25 cellular contexts compared by ENCODE assay signal in genomic region chr19:41914191-41914834, GRCh38. TPM values are rescaled to one million over a fixed set of nuclear protein-coding genes. Genes with fewer than 3 reads are reported as not detected.
"Had no signal": no experiment of that assay in that cellular context is flagged by ENCODE, and none has a peak within 500 bp of the region (broad histone marks: within the 10 kb centered on the region; RNA-seq: fewer than 3 reads in every experiment).

No MANE protein-coding gene starts in this region.

- H3K27ac ChIP-seq: cardiac muscle cell, esophagus squamous epithelium, sigmoid colon, tibial artery, vagina had no signal

- ATAC-seq: left cardiac atrium had no signal

- H3K36me3 ChIP-seq: cardiac muscle cell, esophagus squamous epithelium, sigmoid colon, tibial artery, vagina had no signal

- FAIRE-seq: islet of Langerhans had no signal

- H3K27me3 Mint-ChIP-seq: activated naive CD4-positive, alpha-beta T cell treated with anti-CD3 and anti-CD28 coated beads, Interleukin-2, amount 50 U/mL, for 24 hours had no signal

- DNase-seq: activated CD8-positive, alpha-beta T cell treated with anti-CD3 and anti-CD28 coated beads for 36 hours; activated effector memory CD4-positive, alpha-beta T cell treated with anti-CD3 and anti-CD28 coated beads, Interleukin-2, amount 50 U/mL, for 16 hours; amygdala; dermis blood vessel endothelial cell; effector memory CD4-positive, alpha-beta T cell; esophagus squamous epithelium; left cardiac atrium; mesendoderm; occipital lobe; posterior cingulate gyrus; sigmoid colon; stimulated activated CD4-positive, alpha-beta T cell treated with anti-CD3 and anti-CD28 coated beads, Interleukin-4, amount 100 ng/mL, for 24 hours; substantia nigra; T-cell; T1000; tibial artery had no signal

- H3K9me3 ChIP-seq: esophagus squamous epithelium, sigmoid colon, tibial artery, vagina had no signal

- H3K4me3 Mint-ChIP-seq: activated CD4-positive, alpha-beta T cell treated with anti-CD3 and anti-CD28 coated beads, Interleukin-2, amount 10 ng/mL, durations not matched to agents 24 days and 14 days; activated CD8-positive, alpha-beta T cell treated with anti-CD3 and anti-CD28 coated beads for 36 hours; activated naive CD4-positive, alpha-beta T cell treated with anti-CD3 and anti-CD28 coated beads, Interleukin-2, amount 50 U/mL, for 24 hours; activated T-cell treated with anti-CD3 and anti-CD28 coated beads, Interleukin-2, amount 50 U/mL, for 24 hours; stimulated activated effector memory CD8-positive, alpha-beta T cell treated with anti-CD3 and anti-CD28 coated beads, Interleukin-12 subunit alpha, Interleukin-12 subunit beta, amount 100 ng/mL, for 72 hours; T-cell had no signal

- H3K9me3 Mint-ChIP-seq: activated CD4-positive, alpha-beta T cell treated with anti-CD3 and anti-CD28 coated beads, Interleukin-2, amount 10 ng/mL, durations not matched to agents 24 days and 14 days; activated CD8-positive, alpha-beta T cell treated with anti-CD3 and anti-CD28 coated beads for 36 hours; activated naive CD4-positive, alpha-beta T cell treated with anti-CD3 and anti-CD28 coated beads, Interleukin-2, amount 50 U/mL, for 24 hours; activated T-cell treated with anti-CD3 and anti-CD28 coated beads, Interleukin-2, amount 50 U/mL, for 24 hours; stimulated activated effector memory CD8-positive, alpha-beta T cell treated with anti-CD3 and anti-CD28 coated beads, Interleukin-12 subunit alpha, Interleukin-12 subunit beta, amount 100 ng/mL, for 72 hours; T-cell had no signal

- H3K27ac Mint-ChIP-seq: activated CD4-positive, alpha-beta T cell treated with anti-CD3 and anti-CD28 coated beads, Interleukin-2, amount 10 ng/mL, durations not matched to agents 24 days and 14 days; activated CD8-positive, alpha-beta T cell treated with anti-CD3 and anti-CD28 coated beads for 36 hours; activated naive CD4-positive, alpha-beta T cell treated with anti-CD3 and anti-CD28 coated beads, Interleukin-2, amount 50 U/mL, for 24 hours; activated T-cell treated with anti-CD3 and anti-CD28 coated beads, Interleukin-2, amount 50 U/mL, for 24 hours; stimulated activated effector memory CD8-positive, alpha-beta T cell treated with anti-CD3 and anti-CD28 coated beads, Interleukin-12 subunit alpha, Interleukin-12 subunit beta, amount 100 ng/mL, for 72 hours; T-cell had no signal

- H3K36me3 Mint-ChIP-seq: activated naive CD4-positive, alpha-beta T cell treated with anti-CD3 and anti-CD28 coated beads, Interleukin-2, amount 50 U/mL, for 24 hours; T-cell had no signal

- H3K4me3 ChIP-seq: cardiac muscle cell, esophagus squamous epithelium, sigmoid colon, tibial artery, vagina had no signal

RNA-seq across cellular contexts. Expression of gene ERFL, which starts 13.9 kb away (rescaled TPM):
- total RNA-seq: dermis blood vessel endothelial cell, esophagus squamous epithelium, occipital lobe, renal cortical epithelial cell, sigmoid colon had no signal

RNA-seq across cellular contexts. Expression of gene CD79A, which starts 37.2 kb away (rescaled TPM):
- total RNA-seq: cardiac muscle cell, occipital lobe, sigmoid colon, vagina had no signal
- polyA plus RNA-seq: neural cell had no signal
